ENCODE assay signal across 12 cellular contexts in the genomic region with DNA sequence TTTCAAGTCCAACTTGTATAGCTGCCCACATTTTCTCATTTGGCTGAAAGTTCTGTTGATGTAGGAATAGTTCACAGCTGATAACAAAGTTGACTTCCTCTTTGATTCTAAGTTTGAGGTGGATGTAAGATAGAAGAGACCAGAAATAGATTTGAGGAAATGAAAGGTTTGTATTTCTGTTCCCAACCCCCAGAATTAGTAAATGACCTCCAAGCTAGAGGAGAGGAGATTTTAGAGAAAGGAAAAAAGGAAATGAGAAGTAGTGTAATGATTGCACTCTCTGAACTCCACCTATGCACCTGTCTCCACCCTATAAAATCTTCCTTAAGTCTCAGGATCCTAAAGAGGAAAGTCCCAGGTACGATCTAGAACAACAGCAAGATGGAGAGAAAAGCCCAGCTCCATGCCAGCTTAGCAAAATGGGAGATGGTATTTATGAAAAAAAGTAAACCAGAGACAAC.
DNase-seq lines count a peak whose midpoint lies in the region; ATAC-seq and TF ChIP-seq lines count a peak whose summit lies in the region.
"Had no signal": no experiment of that assay in that cellular context is flagged by ENCODE, and none has a peak within 500 bp of the region (broad histone marks: within the 10 kb centered on the region; RNA-seq: fewer than 3 reads in every experiment).

No MANE protein-coding gene starts in this region.

- H2AFZ ChIP-seq in MM.1S (ENCODE audit: low read length): no peak overlapping the region
- H2AFZ ChIP-seq in PC-9: no peak overlapping the region
- H2AFZ ChIP-seq: parathyroid adenoma had no signal

- CTCF ChIA-PET in PC-9 (lab: Charles Lee): no interaction called here

- H3K27ac ChIP-seq in BLaER1 (no peak overlapping the region), MM.1S (ENCODE audit: low read length) (peak overlapping the region; percentile 84), PC-9 (no peak overlapping the region)
- H3K27ac ChIP-seq: parathyroid adenoma had no signal

- BruUV-seq in PC-9 (replicated peaks; lab: Mats Ljungman, UMichigan): no TSS peak

- no peaks in the 10 kb centered on the region for H3K9me2 ChIP-seq in MM.1S (replicated peaks; ENCODE audit: insufficient read depth, low read length)
- no peaks in the 10 kb centered on the region for H3K9me2 ChIP-seq in PC-9 (ENCODE audit: insufficient read depth)

- no peak overlapping the region for H3K9ac ChIP-seq in BLaER1
- peak overlapping the region; percentile 42; the same call in 1 of the 2 replicates for H3K9ac ChIP-seq in MM.1S (ENCODE audit: low read length)
- H3K9ac ChIP-seq: parathyroid adenoma had no signal

- H4K20me1 ChIP-seq in BLaER1 (no peaks in the 10 kb centered on the region), MM.1S (ENCODE audit: insufficient read depth, low read length) (no peaks in the 10 kb centered on the region), PC-9 (ENCODE audit: insufficient read depth) (no peaks in the 10 kb centered on the region)

- H3K36me3 ChIP-seq in BLaER1: no peaks in the 10 kb centered on the region
- H3K36me3 ChIP-seq in MM.1S (replicated peaks; ENCODE audit: insufficient read depth, low read length): no peaks in the 10 kb centered on the region
- no peaks in the 10 kb centered on the region for H3K36me3 ChIP-seq in PC-9 (ENCODE audit: low read depth)

- H3K27me3 ChIP-seq in BLaER1: no peaks in the 10 kb centered on the region
- no peaks in the 10 kb centered on the region for H3K27me3 ChIP-seq in MM.1S (replicated peaks; ENCODE audit: insufficient read depth, low read length)
- H3K27me3 ChIP-seq in PC-9 (ENCODE audit: insufficient read depth, low read depth): peaks cover 41% of the 10 kb centered on the region

- H3K9me3 ChIP-seq in BLaER1 (no peaks in the 10 kb centered on the region), MM.1S (replicated peaks; ENCODE audit: insufficient read depth, low read length) (no peaks in the 10 kb centered on the region), PC-9 (ENCODE audit: insufficient read depth, low read depth) (no peaks in the 10 kb centered on the region)

- peaks cover 18% of the 10 kb centered on the region for H3F3A ChIP-seq in MM.1S (ENCODE audit: insufficient read depth, low read length)
- no peaks in the 10 kb centered on the region for H3F3A ChIP-seq in PC-9 (ENCODE audit: insufficient read depth, low read depth)

- H3K4me1 ChIP-seq in BLaER1: peaks cover 27% of the 10 kb centered on the region
- H3K4me1 ChIP-seq in MM.1S (ENCODE audit: low read length): peaks cover 48% of the 10 kb centered on the region
- no peaks in the 10 kb centered on the region for H3K4me1 ChIP-seq in PC-9 (replicated peaks; ENCODE audit: insufficient read depth)
- H3K4me1 ChIP-seq: parathyroid adenoma had no signal

- H3K79me2 ChIP-seq in MM.1S (ENCODE audit: low read length) (no peaks in the 10 kb centered on the region), PC-9 (ENCODE audit: low read depth) (no peaks in the 10 kb centered on the region)
- H3K79me2 ChIP-seq: parathyroid adenoma had no signal

- DNase-seq in MM.1S (peak; percentile 57), NCI-H69 (lab: John Stamatoyannopoulos, UW) (no peak), NCI-H1930 (lab: John Stamatoyannopoulos, UW) (no peak), PC-9 (no peak), DMS79 (lab: John Stamatoyannopoulos, UW) (no peak)
- DNase-seq: 8988T, kidney, NCI-H774 had no signal

- POLR2A ChIA-PET in PC-9 (lab: Charles Lee; ENCODE audit: unreplicated experiment): no interaction called here

- no peak for TF ChIP-seq CTCF in MM.1S (IDR thresholded peaks at IDR 0.05; ENCODE audit: low read length)
- TF ChIP-seq CTCF in PC-9 (conservative IDR thresholded peaks at IDR 0.05): no peak

- H3K4me2 ChIP-seq in BLaER1: peak overlapping the region; percentile 46
- peak overlapping the region; percentile 46 for H3K4me2 ChIP-seq in MM.1S (ENCODE audit: low read depth, low read length)
- no peak overlapping the region for H3K4me2 ChIP-seq in PC-9

- ATAC-seq in GM19372 (IDR thresholded peaks at IDR 0.05; ENCODE audit: low read depth, unreplicated experiment) (peak; percentile 91), HG02885 (IDR thresholded peaks at IDR 0.05; ENCODE audit: poor library complexity, unreplicated experiment) (peak; percentile 94)

- intact Hi-C loops in PC-9 (cut with micrococcal nuclease; ENCODE audit: unreplicated experiment): no loop called here

- no peak overlapping the region for H3K4me3 ChIP-seq in BLaER1
- H3K4me3 ChIP-seq in MM.1S (ENCODE audit: low read length): no peak overlapping the region
- H3K4me3 ChIP-seq in PC-9: no peak overlapping the region
